Comparison of ENCODE assay signal across 9 cellular contexts in genomic region chr4:89306486-89307184, GRCh38. TPM values are rescaled to one million over a fixed set of nuclear protein-coding genes. Genes with fewer than 3 reads are reported as not detected.
A peak's percentile ranks its signal among the peaks of the same experiment; 100 is the strongest.
DNase-seq lines count a peak whose midpoint lies in the region; ATAC-seq and TF ChIP-seq lines count a peak whose summit lies in the region.
"Had no signal": no experiment of that assay in that cellular context is flagged by ENCODE, and none has a peak within 500 bp of the region (broad histone marks: within the 10 kb centered on the region; RNA-seq: fewer than 3 reads in every experiment).

No MANE protein-coding gene starts in this region.

- no peaks in the 10 kb centered on the region for H4K20me1 ChIP-seq in Karpas-422 (ENCODE audit: insufficient read depth, low read depth, low read length)

- peak overlapping the region; percentile 92 for H3K27ac Mint-ChIP-seq in CD4-positive, alpha-beta T cell
- no peak overlapping the region for H3K27ac Mint-ChIP-seq in nephron progenitor cell

- H2AFZ ChIP-seq in Karpas-422 (ENCODE audit: low read length), result no peak overlapping the region

- no peaks in the 10 kb centered on the region for H3K27me3 Mint-ChIP-seq in CD4-positive, alpha-beta T cell
- H3K27me3 Mint-ChIP-seq in nephron progenitor cell (ENCODE audit: low read depth, poor library complexity), result peaks cover 44% of the 10 kb centered on the region

- no peaks in the 10 kb centered on the region for H3K9me3 Mint-ChIP-seq in CD4-positive, alpha-beta T cell
- H3K9me3 Mint-ChIP-seq in nephron progenitor cell, result no peaks in the 10 kb centered on the region

- H3K27ac ChIP-seq in CD4-positive, alpha-beta T cell (ENCODE audit: low read depth, low read length), result peak overlapping the region; percentile 88
- no peak overlapping the region for H3K27ac ChIP-seq in Karpas-422 (ENCODE audit: low read length)
- peak overlapping the region in 17 of 59 donors; percentile 9 to 88 (median 60) for H3K27ac ChIP-seq in dorsolateral prefrontal cortex
- H3K27ac ChIP-seq: foreskin keratinocyte had no signal

- CTCF ChIA-PET in CD4-positive, alpha-beta T cell (lab: Charles Lee), result interaction anchor here (1.8 to 2.1 kb wide), 2 partner anchors 12 to 52 kb away, joined by 5 read pairs; no protein-coding TSS in a partner anchor

- H3K9me3 ChIP-seq in CD4-positive, alpha-beta T cell (ENCODE audit: control insufficient read depth, low read length), result no peaks in the 10 kb centered on the region
- no peaks in the 10 kb centered on the region for H3K9me3 ChIP-seq in Karpas-422 (ENCODE audit: low read length)

- intact Hi-C loops in CD4-positive, alpha-beta T cell (cut with DNase I, micrococcal nuclease), result loop anchor here (2.0 to 10.0 kb wide), 3 partner anchors 49 to 192 kb away; partner anchors contain the start of gene TIGD2 (in 1 of the 2)
- intact Hi-C loops in dorsolateral prefrontal cortex (cut with DNase I), result no loop called here

- TF ChIP-seq CTCF in CD4-positive, alpha-beta T cell (IDR thresholded peaks at IDR 0.05), result no peak
- TF ChIP-seq CTCF in dorsolateral prefrontal cortex (IDR thresholded peaks at IDR 0.05 in 54 of 56, conservative IDR thresholded peaks at IDR 0.05 in 2 of 56; ENCODE audit: low read depth in 1 of 56, partially characterized antibody in 56 of 56), result no peak
- TF ChIP-seq CTCF in nephron progenitor cell (IDR thresholded peaks at IDR 0.05), result no peak

- H3K4me3 ChIP-seq in Karpas-422 (ENCODE audit: low read length) (no peak overlapping the region), dorsolateral prefrontal cortex (peak overlapping the region; percentile 16 to 84 (median 72))

- peak overlapping the region; percentile 49 for H3K4me2 ChIP-seq in Karpas-422 (ENCODE audit: low read depth, low read length, poor library complexity, severe bottlenecking)

- ATAC-seq in CD4-positive, alpha-beta T cell (ENCODE audit: poor library complexity), result peak; percentile 42
- no peak for ATAC-seq in GM21526 (IDR thresholded peaks at IDR 0.05; ENCODE audit: low FRiP score, unreplicated experiment)

- H3K27me3 ChIP-seq in CD4-positive, alpha-beta T cell (ENCODE audit: control insufficient read depth, insufficient read depth, low read length), result no peaks in the 10 kb centered on the region
- H3K27me3 ChIP-seq in Karpas-422 (ENCODE audit: low read length) (no peaks in the 10 kb centered on the region), dorsolateral prefrontal cortex (peaks cover 0 to 7% (median 0%) of the 10 kb centered on the region in 45 donors)

- H3K4me3 Mint-ChIP-seq in CD4-positive, alpha-beta T cell, result peak overlapping the region; percentile 95
- peak overlapping the region; percentile 84 for H3K4me3 Mint-ChIP-seq in nephron progenitor cell

- H3K4me1 Mint-ChIP-seq in CD4-positive, alpha-beta T cell (ENCODE audit: low read depth), result peaks cover 73% of the 10 kb centered on the region
- peaks cover 7% of the 10 kb centered on the region for H3K4me1 Mint-ChIP-seq in nephron progenitor cell

- peaks cover 47% of the 10 kb centered on the region for H3K4me1 ChIP-seq in Karpas-422 (ENCODE audit: low read length)
- H3K4me1 ChIP-seq: foreskin keratinocyte had no signal

- no peaks in the 10 kb centered on the region for H3K79me2 ChIP-seq in Karpas-422 (ENCODE audit: low read length)

- POLR2A ChIA-PET in CD4-positive, alpha-beta T cell (lab: Charles Lee), result interaction anchor here (1.3 to 2.9 kb wide), 7 partner anchors 9 to 34 kb away, joined by 3 to 37 read pairs (median 6); no protein-coding TSS in a partner anchor

- H3K36me3 Mint-ChIP-seq in CD4-positive, alpha-beta T cell (ENCODE audit: low read depth), result peaks cover 21% of the 10 kb centered on the region
- H3K36me3 Mint-ChIP-seq in nephron progenitor cell (ENCODE audit: low read depth), result no peaks in the 10 kb centered on the region

- no peaks in the 10 kb centered on the region; the same call in 1 of the 2 replicates for H3K9me2 ChIP-seq in Karpas-422 (replicated peaks; ENCODE audit: insufficient read depth, low read length)

- H3K9ac ChIP-seq in Karpas-422 (ENCODE audit: low read length), result no peak overlapping the region

- H3K36me3 ChIP-seq in Karpas-422 (ENCODE audit: insufficient read depth, low read length), result no peaks in the 10 kb centered on the region

- DNase-seq in CD4-positive, alpha-beta T cell, result peak in 2 of 10 experiments; percentile 23 to 29
- DNase-seq in Karpas-422, result no peak
- peak in 1 of 10 donors; percentile 38 for DNase-seq in dorsolateral prefrontal cortex
- DNase-seq in nephron progenitor cell, result no peak
- no peak for DNase-seq in NK-92 (lab: John Stamatoyannopoulos, UW; ENCODE audit: unreplicated experiment)
- DNase-seq in HUDEP-2 (lab: John Stamatoyannopoulos, UW; ENCODE audit: unreplicated experiment in 76 of 76), result no peak
- no peak for DNase-seq in SKM-1 (lab: John Stamatoyannopoulos, UW; ENCODE audit: unreplicated experiment)
- DNase-seq: foreskin keratinocyte had no signal

RNA-seq across cellular contexts. Expression of gene GPRIN3, which starts 1.0 kb away (rescaled TPM):
- 10 to 100 TPM; 46.4 TPM for total RNA-seq in CD4-positive, alpha-beta T cell
- total RNA-seq in Karpas-422 (2014; rRNA removed; shearing (Covaris generic); ENCODE audit: low replicate concordance), result 0.40 and 0.63 TPM in 2 replicates
- 10 to 100 TPM in 10 of 120 experiments, 1 to 10 TPM in 110; 4.0 to 11.5 (median 7.6) TPM for total RNA-seq in dorsolateral prefrontal cortex
- total RNA-seq: foreskin keratinocyte had no signal

Comparison
In these comparisons a context has a peak if more than half of its experiments do, and no peak if none do; other contexts are left out.
1. intact Hi-C loops: an anchor here in CD4-positive, alpha-beta T cell (2.0 to 10.0 kb wide); none called in dorsolateral prefrontal cortex.